ENCODE assay signal across 1 cellular context in genomic region chr11:130181295-130182272, GRCh38.
TF ChIP-seq lines count a peak whose summit lies in the region.

No MANE protein-coding gene starts in this region.

TF ChIP-seq in HepG2, 621 proteins besides CTCF, POLR2A, EP300 and RAD21 (continued from another document and continues in another):
- TF ChIP-seq HMGXB4 (CRISPR knock-in tag; IDR thresholded peaks at IDR 0.05; ENCODE audit: borderline replicate concordance in 1 of 2, low read depth in 1 of 2) (peak in 1 of 2 experiments; percentile 47; a peak in 1 of 4 replicates), ARID3A (IDR thresholded peaks at IDR 0.05; ENCODE audit: low read depth, low read length) (peak; percentile 93), NFYB (CRISPR knock-in tag; IDR thresholded peaks at IDR 0.05) (no peak), ZNF678 (CRISPR knock-in tag; IDR thresholded peaks at IDR 0.05) (no peak), ZNF761 (CRISPR knock-in tag; conservative IDR thresholded peaks at IDR 0.05) (peak; percentile 93), ZNF737 (CRISPR knock-in tag; IDR thresholded peaks at IDR 0.05; ENCODE audit: borderline replicate concordance) (no peak), NFE2L2 (IDR thresholded peaks at IDR 0.05; ENCODE audit: low read length) (no peak), PRPF4 (IDR thresholded peaks at IDR 0.05; ENCODE audit: low read depth, low read length, poor library complexity, severe bottlenecking) (no peak), ZNF264 (CRISPR knock-in tag; IDR thresholded peaks at IDR 0.05) (peak; percentile 15; the same call in 1 of the 2 replicates), ZNF180 (CRISPR knock-in tag; IDR thresholded peaks at IDR 0.05; ENCODE audit: borderline replicate concordance, low read depth) (no peak), ZNF75D (CRISPR knock-in tag; IDR thresholded peaks at IDR 0.05; ENCODE audit: borderline replicate concordance) (no peak), NCOA2 (CRISPR knock-in tag; IDR thresholded peaks at IDR 0.05) (peak; percentile 94), RNF219 (CRISPR knock-in tag; IDR thresholded peaks at IDR 0.05) (no peak), ZNF431 (CRISPR knock-in tag; IDR thresholded peaks at IDR 0.05; ENCODE audit: borderline replicate concordance, low read depth) (no peak), MXI1 (IDR thresholded peaks at IDR 0.05; ENCODE audit: borderline replicate concordance, low read depth, low read length) (peak; percentile 22; the same call in 1 of the 3 replicates), IKZF1 (IDR thresholded peaks at IDR 0.05) (no peak), NFATC3 (CRISPR knock-in tag; IDR thresholded peaks at IDR 0.05) (no peak), SMARCE1 (IDR thresholded peaks at IDR 0.05; ENCODE audit: borderline replicate concordance) (no peak), MXD1 (CRISPR knock-in tag; IDR thresholded peaks at IDR 0.05) (no peak), ZNF510 (CRISPR knock-in tag; IDR thresholded peaks at IDR 0.05; ENCODE audit: low read depth) (0 out of 2 replicates have a peak, but pooled peaks have one; percentile 73), ARNT2 (CRISPR knock-in tag; IDR thresholded peaks at IDR 0.05; ENCODE audit: low read depth) (no peak), ZSCAN5A (CRISPR knock-in tag; IDR thresholded peaks at IDR 0.05; ENCODE audit: borderline replicate concordance) (peak; percentile 78; the same call in 1 of the 2 replicates), CBX1 (IDR thresholded peaks at IDR 0.05; ENCODE audit: low read depth) (no peak), HIVEP1 (CRISPR knock-in tag; IDR thresholded peaks at IDR 0.05) (no peak; the same call in 1 of the 2 replicates), ZNF280B (CRISPR knock-in tag; IDR thresholded peaks at IDR 0.05; ENCODE audit: borderline replicate concordance) (no peak), HIC2 (CRISPR knock-in tag; IDR thresholded peaks at IDR 0.05; ENCODE audit: low read depth) (no peak), ETV6 (CRISPR knock-in tag; conservative IDR thresholded peaks at IDR 0.05) (no peak), IRX3 (CRISPR knock-in tag; IDR thresholded peaks at IDR 0.05; ENCODE audit: borderline replicate concordance, low read depth) (no peak), ZNF367 (CRISPR knock-in tag; IDR thresholded peaks at IDR 0.05; ENCODE audit: borderline replicate concordance) (no peak), ZNF142 (CRISPR knock-in tag; IDR thresholded peaks at IDR 0.05) (peak; percentile 32), HCFC1 (IDR thresholded peaks at IDR 0.05; ENCODE audit: low read depth, low read length) (no peak), GPBP1L1 (CRISPR knock-in tag; IDR thresholded peaks at IDR 0.05) (no peak), DNMT1 (CRISPR knock-in tag; IDR thresholded peaks at IDR 0.05) (no peak), ZNF232 (CRISPR knock-in tag; IDR thresholded peaks at IDR 0.05; ENCODE audit: borderline replicate concordance) (peak; percentile 78; the same call in 1 of the 2 replicates), ZNF83 (CRISPR knock-in tag; IDR thresholded peaks at IDR 0.05; ENCODE audit: borderline replicate concordance) (no peak), ZNF619 (CRISPR knock-in tag; IDR thresholded peaks at IDR 0.05) (no peak), ZNF44 (CRISPR knock-in tag; IDR thresholded peaks at IDR 0.05) (0 out of 2 replicates have a peak, but pooled peaks have one; percentile 10), ZNF720 (CRISPR knock-in tag; IDR thresholded peaks at IDR 0.05) (no peak), ZNF276 (CRISPR knock-in tag; IDR thresholded peaks at IDR 0.05; ENCODE audit: low read depth) (peak; percentile 43; the same call in 1 of the 2 replicates), SIX4 (CRISPR knock-in tag; IDR thresholded peaks at IDR 0.05) (peak; percentile 87), HMG20A (CRISPR knock-in tag; IDR thresholded peaks at IDR 0.05; ENCODE audit: borderline replicate concordance) (peak; percentile 67), HOXA3 (CRISPR knock-in tag; IDR thresholded peaks at IDR 0.05) (peak; percentile 80)
